ENCODE assay signal across 8 cellular contexts in genomic region chr7:93228302-93228701, GRCh38. TPM values are rescaled to one million over a fixed set of nuclear protein-coding genes. Genes with fewer than 3 reads are reported as not detected.
DNase-seq lines count a peak whose midpoint lies in the region; ATAC-seq and TF ChIP-seq lines count a peak whose summit lies in the region.

No MANE protein-coding gene starts in this region.

- no peaks in the 10 kb centered on the region for H3K36me3 Mint-ChIP-seq in activated T-cell treated with anti-CD3 and anti-CD28 coated beads, Interleukin-2, amount 50 U/mL, for 72 hours (ENCODE audit: insufficient read depth in 2 of 2)
- peaks cover 10% of the 10 kb centered on the region for H3K36me3 Mint-ChIP-seq in activated T-cell treated with anti-CD3 and anti-CD28 coated beads, Interleukin-2, amount 50 U/mL, for 24 hours (ENCODE audit: low read depth)

- H3K4me1 Mint-ChIP-seq in activated T-cell treated with anti-CD3 and anti-CD28 coated beads, Interleukin-2, amount 50 U/mL, for 72 hours (ENCODE audit: low read depth): peaks cover 11% of the 10 kb centered on the region
- H3K4me1 Mint-ChIP-seq in activated T-cell treated with anti-CD3 and anti-CD28 coated beads, Interleukin-2, amount 50 U/mL, for 24 hours (ENCODE audit: low read depth): peaks cover 24% of the 10 kb centered on the region

- H3K9me3 ChIP-seq in tibial artery: no peaks in the 10 kb centered on the region
- no peaks in the 10 kb centered on the region for H3K9me3 ChIP-seq in MG63

- H3K27me3 ChIP-seq in tibial artery (no peaks in the 10 kb centered on the region), MG63 (0 out of 2 replicates have a peak, but pooled peaks cover 3% of the 10 kb centered on the region)

- no peak overlapping the region for H3K4me3 Mint-ChIP-seq in activated T-cell treated with anti-CD3 and anti-CD28 coated beads, Interleukin-2, amount 50 U/mL, for 72 hours
- H3K4me3 Mint-ChIP-seq in activated T-cell treated with anti-CD3 and anti-CD28 coated beads, Interleukin-2, amount 50 U/mL, for 24 hours: no peak overlapping the region

- peak overlapping the region; percentile 32 for H3K27ac Mint-ChIP-seq in activated T-cell treated with anti-CD3 and anti-CD28 coated beads, Interleukin-2, amount 50 U/mL, for 72 hours
- no peak overlapping the region for H3K27ac Mint-ChIP-seq in activated T-cell treated with anti-CD3 and anti-CD28 coated beads, Interleukin-2, amount 50 U/mL, for 24 hours

- ATAC-seq in activated T-cell treated with anti-CD3 and anti-CD28 coated beads, Interleukin-2, amount 50 U/mL, for 72 hours (replicated peaks in 1 of 2): no peak
- peak; percentile 27 for ATAC-seq in HG03354 (IDR thresholded peaks at IDR 0.05; ENCODE audit: poor library complexity, severe bottlenecking, unreplicated experiment)

- H3K4me1 ChIP-seq in tibial artery: peaks cover 0 to 7% (median 4%) of the 10 kb centered on the region in 4 donors

- peak; percentile 62 to 76 for TF ChIP-seq CTCF in tibial artery (IDR thresholded peaks at IDR 0.05)

- H3K9me3 Mint-ChIP-seq in activated T-cell treated with anti-CD3 and anti-CD28 coated beads, Interleukin-2, amount 50 U/mL, for 72 hours: no peaks in the 10 kb centered on the region
- no peaks in the 10 kb centered on the region for H3K9me3 Mint-ChIP-seq in activated T-cell treated with anti-CD3 and anti-CD28 coated beads, Interleukin-2, amount 50 U/mL, for 24 hours

- DNase-seq in activated T-cell treated with anti-CD3 and anti-CD28 coated beads, Interleukin-2, amount 50 U/mL, for 72 hours: peak; percentile 7 to 32
- no peak for DNase-seq in activated T-cell treated with anti-CD3 and anti-CD28 coated beads, Interleukin-2, amount 50 U/mL, for 24 hours
- DNase-seq in NCI-H510A (lab: John Stamatoyannopoulos, UW): peak; percentile 6
- DNase-seq in amniotic stem cell (lab: John Stamatoyannopoulos, UW): peak; percentile 70
- peak; percentile 77 for DNase-seq in inferior parietal cortex (ENCODE audit: extremely low spot score)
- DNase-seq in tibial artery: no peak
- no peak for DNase-seq in MG63

- intact Hi-C loops in tibial artery (cut with DNase I; ENCODE audit: low total_unique reads): no loop called here

- H3K27me3 Mint-ChIP-seq in activated T-cell treated with anti-CD3 and anti-CD28 coated beads, Interleukin-2, amount 50 U/mL, for 72 hours (ENCODE audit: low read depth): no peaks in the 10 kb centered on the region
- H3K27me3 Mint-ChIP-seq in activated T-cell treated with anti-CD3 and anti-CD28 coated beads, Interleukin-2, amount 50 U/mL, for 24 hours: no peaks in the 10 kb centered on the region

- no peaks in the 10 kb centered on the region for H3K36me3 ChIP-seq in tibial artery
- no peaks in the 10 kb centered on the region for H3K36me3 ChIP-seq in MG63

- H3K4me3 ChIP-seq in tibial artery (no peak overlapping the region), MG63 (no peak overlapping the region)

- H3K27ac ChIP-seq in tibial artery: no peak overlapping the region

RNA-seq across cellular contexts. Expression of gene HEPACAM2, which starts 2.0 kb away (rescaled TPM):
- total RNA-seq in activated T-cell treated with anti-CD3 and anti-CD28 coated beads, Interleukin-2, amount 50 U/mL, for 72 hours: not detected
- total RNA-seq in MG63 (2014; rRNA removed; shearing (Covaris generic); ENCODE audit: low replicate concordance): not detected in 2 replicates

RNA-seq across cellular contexts. Expression of gene VPS50, which starts 3.9 kb away (rescaled TPM):
- total RNA-seq in activated T-cell treated with anti-CD3 and anti-CD28 coated beads, Interleukin-2, amount 50 U/mL, for 72 hours: 10 to 100 TPM; 23.4 to 25.7 TPM
- 14.2 and 23.3 TPM in 2 replicates for total RNA-seq in MG63 (2014; rRNA removed; shearing (Covaris generic); ENCODE audit: low replicate concordance)

Comparison
In these comparisons a context has a peak if more than half of its experiments do, and no peak if none do; other contexts are left out.
1. DNase-seq: peak in activated T-cell treated with anti-CD3 and anti-CD28 coated beads, Interleukin-2, amount 50 U/mL, for 72 hours (2 of 2), NCI-H510A (single experiment), amniotic stem cell (single experiment) and inferior parietal cortex (single experiment); none in activated T-cell treated with anti-CD3 and anti-CD28 coated beads, Interleukin-2, amount 50 U/mL, for 24 hours (single experiment), tibial artery (0 of 2) and MG63 (single experiment).